Comparison of ENCODE assay signal across 9 cellular contexts in genomic region chr7:105782391-105783063, GRCh38.
A peak's percentile ranks its signal among the peaks of the same experiment; 100 is the strongest.
DNase-seq lines count a peak whose midpoint lies in the region; ATAC-seq and TF ChIP-seq lines count a peak whose summit lies in the region.
"Had no signal": no experiment of that assay in that cellular context is flagged by ENCODE, and none has a peak within 500 bp of the region (broad histone marks: within the 10 kb centered on the region; RNA-seq: fewer than 3 reads in every experiment).

No MANE protein-coding gene starts in this region.

- H3K4me1 ChIP-seq in SJSA1 (replicated peaks): peaks cover 17% of the 10 kb centered on the region

- H3K9me3 ChIP-seq in SJSA1 (replicated peaks): no peaks in the 10 kb centered on the region

- ATAC-seq in HG03196 (IDR thresholded peaks at IDR 0.05; ENCODE audit: unreplicated experiment): no peak

- H3K27ac ChIP-seq in SJSA1: no peak overlapping the region

- no peak for TF ChIP-seq CTCF in epithelial cell of esophagus (IDR thresholded peaks at IDR 0.05; ENCODE audit: insufficient read depth, low read depth, low read length, missing control alignments)

- H3K4me3 ChIP-seq in SJSA1 (no peak overlapping the region), epithelial cell of esophagus (ENCODE audit: low read length) (no peak overlapping the region)

- DNase-seq in GM04503 (ENCODE audit: low read depth) (peak; percentile 77), SJSA1 (ENCODE audit: low read depth in 1 of 2, low spot score in 2 of 2) (peak; percentile 64 to 66), epithelial cell of esophagus (ENCODE audit: low read depth) (peak; percentile 86), NCI-H524 (lab: John Stamatoyannopoulos, UW) (no peak), NCI-H69 (lab: John Stamatoyannopoulos, UW) (no peak)
- peak; percentile 48 to 56 for DNase-seq in stimulated activated CD4-positive, alpha-beta T cell treated with anti-CD3 and anti-CD28 coated beads, Interleukin-2, amount 100 ng/mL, for 24 hours
- DNase-seq: anterior cingulate cortex, NCI-H2227 treated with DMSO at 0.1 percent for 48 hours had no signal

- no peaks in the 10 kb centered on the region for H3K27me3 ChIP-seq in SJSA1 (replicated peaks)

- no peaks in the 10 kb centered on the region for H3K36me3 ChIP-seq in SJSA1

Comparison
In these comparisons a context has a peak if more than half of its experiments do, and no peak if none do; other contexts are left out.
1. DNase-seq: peak in GM04503 (single experiment), SJSA1 (2 of 2), epithelial cell of esophagus (single experiment) and stimulated activated CD4-positive, alpha-beta T cell treated with anti-CD3 and anti-CD28 coated beads, Interleukin-2, amount 100 ng/mL, for 24 hours (2 of 2); none in NCI-H524 (0 of 2) and NCI-H69 (single experiment).